Comparison of ENCODE assay signal across 8 cellular contexts in the genomic region with DNA sequence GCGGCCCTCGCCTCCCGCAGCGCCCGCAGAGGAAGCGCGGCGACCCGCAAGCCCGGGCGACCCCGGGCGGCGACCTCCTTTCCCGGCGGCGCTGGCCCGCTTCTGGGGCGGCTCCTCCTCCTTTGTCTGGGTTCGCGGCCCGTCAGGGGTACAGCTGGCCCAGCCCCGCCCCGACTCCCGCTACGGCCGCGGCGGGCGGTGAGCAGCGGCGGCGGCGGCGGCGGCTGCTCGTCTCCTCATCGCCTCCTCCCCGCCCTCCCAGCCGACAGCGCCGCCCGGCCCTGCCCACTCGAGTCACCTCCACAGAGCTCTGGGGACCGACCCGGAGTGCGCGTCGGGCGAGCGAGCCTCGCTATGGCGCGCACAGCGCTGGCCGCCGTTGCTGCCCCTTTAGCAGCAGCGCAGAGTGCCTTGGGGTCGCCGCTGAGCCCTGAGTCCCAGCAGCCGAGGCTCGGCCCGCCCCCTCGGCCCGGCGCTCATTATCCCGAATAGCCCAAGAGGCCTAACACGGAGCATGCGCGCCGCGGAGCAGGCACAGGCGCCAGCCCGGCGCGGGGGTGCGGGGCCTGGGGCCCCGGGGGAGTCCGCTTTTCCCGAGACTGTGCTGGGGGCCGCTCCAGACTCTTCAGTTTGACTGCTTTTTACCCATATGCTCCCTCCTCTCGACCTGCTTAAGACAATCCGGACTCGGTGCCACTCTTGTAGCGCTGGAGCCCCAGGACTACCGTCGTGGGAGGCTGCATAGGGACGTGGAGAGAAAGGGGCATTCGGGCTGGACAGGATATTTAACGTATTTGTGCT. TPM values are rescaled to one million over a fixed set of nuclear protein-coding genes. Genes with fewer than 3 reads are reported as not detected.
DNase-seq lines count a peak whose midpoint lies in the region; ATAC-seq lines count a peak whose summit lies in the region.

A gene (minus strand): TSS at position 104 of the 801 bp plus-strand sequence. CDS start 295 bp downstream, outside the sequence.

- DNase-seq in AG20443 (ENCODE audit: low spot score) (peak; percentile 96), NCI-H446 (lab: John Stamatoyannopoulos, UW) (peak; percentile 46 to 88), cerebellum (ENCODE audit: low spot score) (peak; percentile 85), kidney tubule cell (ENCODE audit: low spot score) (peak; percentile 86)
- peak; percentile 61 to 64 for DNase-seq in activated CD4-positive, alpha-beta T cell treated with anti-CD3 and anti-CD28 coated beads for 24 hours (ENCODE audit: low read depth in 2 of 2)
- peak; percentile 39 to 69 (median 51) for DNase-seq in stimulated activated CD4-positive, alpha-beta T cell treated with anti-CD3 and anti-CD28 coated beads, Interleukin-1b, Interleukin-23, amount 100 ng/mL, for 24 hours (ENCODE audit: low read depth in 4 of 4, low spot score in 1 of 4)

- peak; percentile 80 for ATAC-seq in GM19025 (IDR thresholded peaks at IDR 0.05; ENCODE audit: low read depth, unreplicated experiment)
- peak; percentile 84 for ATAC-seq in HG03280 (IDR thresholded peaks at IDR 0.05; ENCODE audit: unreplicated experiment)

RNA-seq across cellular contexts. Expression of the gene that starts here (rescaled TPM):
- total RNA-seq in cerebellum, result 68.7 TPM

Comparison
In these comparisons a context has a peak if more than half of its experiments do, and no peak if none do; other contexts are left out.
1. Peak in every context shown above with its lines: DNase-seq and ATAC-seq.